ENCODE assay signal across 11 cellular contexts in the genomic region with DNA sequence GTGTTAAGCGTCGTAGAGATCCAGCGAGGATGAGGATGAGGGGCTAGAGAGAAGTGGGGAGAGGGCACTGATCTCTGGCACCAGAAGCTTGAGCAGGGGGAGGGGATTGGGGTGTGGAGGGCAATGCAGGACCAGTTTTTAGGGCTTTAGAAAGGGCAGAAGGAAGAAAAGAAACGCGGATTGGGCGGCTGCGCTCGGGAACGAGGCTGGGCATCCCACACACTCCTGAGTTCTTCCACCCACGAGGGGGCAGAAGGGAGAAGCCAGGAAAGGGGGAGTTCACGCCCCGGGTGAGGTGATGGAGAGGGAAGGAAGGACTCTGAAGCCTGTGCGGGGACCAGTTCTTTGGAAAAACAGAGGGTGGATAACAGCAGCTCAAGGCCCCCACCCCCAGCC. TPM values are rescaled to one million over a fixed set of nuclear protein-coding genes. Genes with fewer than 3 reads are reported as not detected.
DNase-seq lines count a peak whose midpoint lies in the region; ATAC-seq and TF ChIP-seq lines count a peak whose summit lies in the region.
"Had no signal": no experiment of that assay in that cellular context is flagged by ENCODE, and none has a peak within 500 bp of the region (broad histone marks: within the 10 kb centered on the region; RNA-seq: fewer than 3 reads in every experiment).

No MANE protein-coding gene starts in this region.

- H3K4me3 ChIP-seq in GM06990 (replicated peaks; ENCODE audit: low read depth, low read length) (no peak overlapping the region), WI38 (ENCODE audit: low read depth, low read length) (no peak overlapping the region), iPS-20b (ENCODE audit: low read length) (peak overlapping the region; percentile 55; the same call in 1 of the 2 replicates), vagina (no peak overlapping the region)

- H3K9ac ChIP-seq in iPS-20b (ENCODE audit: low read depth, low read length): no peak overlapping the region

- intact Hi-C loops in vagina (cut with DNase I): no loop called here

- peaks cover 29% of the 10 kb centered on the region for H3K4me1 ChIP-seq in iPS-20b (ENCODE audit: insufficient read depth, low read length)
- H3K4me1 ChIP-seq in vagina: peaks cover 27% of the 10 kb centered on the region

- ATAC-seq in GM21515 (IDR thresholded peaks at IDR 0.05; ENCODE audit: unreplicated experiment) (no peak), HG03045 (IDR thresholded peaks at IDR 0.05; ENCODE audit: unreplicated experiment) (no peak)

- DNase-seq in AG09319 (ENCODE audit: extremely low read depth, low read depth) (no peak), GM06990 (ENCODE audit: extremely low read depth, insufficient read length) (no peak), vagina (ENCODE audit: extremely low spot score in 2 of 2) (no peak), NCI-H510A treated with DMSO at 0.1 percent for 48 hours (lab: John Stamatoyannopoulos, UW) (no peak)

- no peaks in the 10 kb centered on the region for H3K36me3 ChIP-seq in GM06990 (ENCODE audit: control insufficient read depth, insufficient read depth, low read length)
- no peaks in the 10 kb centered on the region for H3K36me3 ChIP-seq in iPS-20b (ENCODE audit: insufficient read depth, low read depth, low read length)
- H3K36me3 ChIP-seq in vagina: no peaks in the 10 kb centered on the region

- TF ChIP-seq POLR2A in vagina (IDR thresholded peaks at IDR 0.05): no peak

- H3K27me3 ChIP-seq in GM06990 (replicated peaks; ENCODE audit: control insufficient read depth, insufficient read depth, low read length): peaks cover 1% of the 10 kb centered on the region
- peaks cover 100% of the 10 kb centered on the region for H3K27me3 ChIP-seq in iPS-20b (ENCODE audit: insufficient read depth, low read length)
- peaks cover 24% of the 10 kb centered on the region for H3K27me3 ChIP-seq in vagina

- peak; percentile 41 for TF ChIP-seq CTCF in AG09319 (IDR thresholded peaks at IDR 0.05; ENCODE audit: low read depth, low read length)
- TF ChIP-seq CTCF in GM06990 (IDR thresholded peaks at IDR 0.05; ENCODE audit: insufficient read depth, low read length, poor library complexity, severe bottlenecking): peak; percentile 24
- peak; percentile 33 for TF ChIP-seq CTCF in WI38 (IDR thresholded peaks at IDR 0.05; ENCODE audit: low read depth, low read length)
- no peak for TF ChIP-seq CTCF in vagina (IDR thresholded peaks at IDR 0.05)

- H3K9me3 ChIP-seq in iPS-20b (ENCODE audit: insufficient read depth, low read depth, low read length): no peaks in the 10 kb centered on the region
- H3K9me3 ChIP-seq in vagina: no peaks in the 10 kb centered on the region

- H3K27ac ChIP-seq in iPS-20b (ENCODE audit: low read length) (no peak overlapping the region), vagina (no peak overlapping the region)

RNA-seq across cellular contexts. Expression of gene VGF, which starts 6.1 kb away (rescaled TPM):
- 1.2 TPM for total RNA-seq in vagina
- total RNA-seq: dermis microvascular lymphatic vessel endothelial cell had no signal

RNA-seq across cellular contexts. Expression of gene NAT16, which starts 8.7 kb away (rescaled TPM):
- total RNA-seq in vagina: not detected
- total RNA-seq: activated CD8-positive, alpha-beta memory T cell treated with anti-CD3 and anti-CD28 coated beads for 36 hours; dermis microvascular lymphatic vessel endothelial cell; renal cortical epithelial cell had no signal

RNA-seq across cellular contexts. Expression of gene AP1S1, which starts 17.2 kb away (rescaled TPM):
- total RNA-seq in vagina: 42.5 TPM

RNA-seq across cellular contexts. Expression of gene MOGAT3, which starts 29.4 kb away (rescaled TPM):
- not detected for total RNA-seq in vagina
- total RNA-seq: activated CD8-positive, alpha-beta memory T cell treated with anti-CD3 and anti-CD28 coated beads for 36 hours; dermis microvascular lymphatic vessel endothelial cell; renal cortical epithelial cell had no signal

RNA-seq across cellular contexts. Expression of gene SERPINE1, which starts 44.5 kb away (rescaled TPM):
- 14.7 TPM for total RNA-seq in vagina

Comparison
In these comparisons a context has a peak if more than half of its experiments do, and no peak if none do; other contexts are left out.
1. CTCF ChIP-seq: peak in AG09319 (single experiment), GM06990 (single experiment) and WI38 (single experiment); none in vagina (0 of 3).